ENCODE assay signal across 10 cellular contexts in genomic region chr13:25353344-25353743, GRCh38.
"Had no signal": no experiment of that assay in that cellular context is flagged by ENCODE, and none has a peak within 500 bp of the region (broad histone marks: within the 10 kb centered on the region; RNA-seq: fewer than 3 reads in every experiment).

No MANE protein-coding gene starts in this region.

- H3K36me3 ChIP-seq: HAP-1 had no signal

- FAIRE-seq: H1, H54 had no signal

- H3K4me3 Mint-ChIP-seq: H9, HFFc6 had no signal

- H3K9me3 ChIP-seq: HAP-1 had no signal

- DNase-seq: GM23248, GOT3, H7, H9, HCEC 1CT, HFFc6 had no signal

- H3K4me3 ChIP-seq: GM23248, HAP-1 had no signal

- H3K9me3 Mint-ChIP-seq: HFFc6 had no signal

- H3K9ac ChIP-seq: GM23248 had no signal

- H3K4me1 ChIP-seq: HAP-1 had no signal

- ATAC-seq: HCT116 had no signal

- H3K27ac ChIP-seq: GM23248 had no signal

- H3K27ac Mint-ChIP-seq: HFFc6 had no signal

- H2AFZ ChIP-seq: GM23248 had no signal
